Comparison of ENCODE assay signal across 8 cellular contexts in the genomic region with DNA sequence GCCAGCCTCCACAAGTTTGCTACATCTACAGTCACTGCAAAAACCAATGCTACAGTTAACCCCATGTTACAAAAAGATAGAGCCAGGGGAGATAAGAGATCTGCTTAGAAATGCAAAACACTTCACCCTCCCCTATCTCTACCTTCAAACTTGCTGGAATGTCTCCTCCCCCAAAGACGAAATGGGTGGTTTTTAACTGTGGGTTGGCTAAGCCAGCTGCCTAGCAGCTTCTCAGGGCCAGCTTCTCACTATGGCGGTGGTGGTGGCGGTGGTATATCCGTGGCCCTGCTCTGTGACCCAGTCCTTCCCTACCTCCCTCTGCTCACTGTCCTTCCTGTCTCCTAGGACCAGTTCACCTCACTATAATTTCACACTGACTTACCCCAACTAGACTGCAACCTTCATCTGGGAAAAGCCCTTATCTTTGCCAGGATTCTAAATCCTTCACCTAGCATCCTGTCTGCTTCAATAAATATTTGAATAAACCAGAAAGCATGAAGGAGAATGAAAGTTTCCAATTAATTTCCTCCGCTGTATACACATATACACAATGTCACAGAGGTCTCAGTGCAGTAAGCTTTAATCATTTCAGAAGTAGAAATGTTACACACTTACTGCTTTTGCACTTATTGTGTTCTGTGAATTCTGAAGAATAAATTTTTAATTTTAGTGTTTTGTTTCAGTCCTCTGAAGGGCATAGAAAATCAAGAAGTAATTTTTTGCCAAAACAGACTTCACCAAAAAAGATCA. TPM values are rescaled to one million over a fixed set of nuclear protein-coding genes. Genes with fewer than 3 reads are reported as not detected.
DNase-seq lines count a peak whose midpoint lies in the region; ATAC-seq and TF ChIP-seq lines count a peak whose summit lies in the region.

No MANE protein-coding gene starts in this region.

- H3K4me1 ChIP-seq in Caco-2 = peaks cover 12% of the 10 kb centered on the region

- intact Hi-C loops in Caco-2 (cut with micrococcal nuclease; ENCODE audit: unreplicated experiment) = loop anchor here (5.0 kb wide), 2 partner anchors 46 to 84 kb away; a partner anchor contains a TSS
- intact Hi-C loops in activated T-helper 2 cell treated with anti-CD3 and anti-CD28 coated beads, Interferon-gamma antibody, Interleukin-2, Interleukin-4, amounts not matched to agents 10 μg/mL and 5 μg/mL and 100 μg/mL, durations not matched to agents 14 hours and 24 hours and 36 hours (cut with micrococcal nuclease) = loop anchor here (1.0 to 2.0 kb wide), 5 partner anchors 30 to 94 kb away; a partner anchor contains a TSS

- TSS peak; percentile 61 for BruUV-seq in Caco-2 (replicated peaks; lab: Mats Ljungman, UMichigan)

- H3K4me3 ChIP-seq in Caco-2 (ENCODE audit: low read depth, low read length) = no peak overlapping the region

- H3K27me3 Mint-ChIP-seq in Caco-2 (ENCODE audit: insufficient read depth, unreplicated experiment) (no peaks in the 10 kb centered on the region), IgD-negative memory B cell (no peaks in the 10 kb centered on the region)
- no peaks in the 10 kb centered on the region for H3K27me3 Mint-ChIP-seq in activated T-helper 2 cell treated with anti-CD3 and anti-CD28 coated beads, Interferon-gamma antibody, Interleukin-2, Interleukin-4, amounts not matched to agents 10 μg/mL and 5 μg/mL and 100 μg/mL, durations not matched to agents 14 hours and 24 hours and 36 hours (ENCODE audit: low read depth)
- H3K27me3 Mint-ChIP-seq in stimulated activated memory B cell treated with anti-CD40 and anti-IgM and Interleukin-4, amounts not matched to agents 10 μg/mL and 1 μg/mL and 100 μg/mL, for 72 hours = no peaks in the 10 kb centered on the region

- H3K4me1 Mint-ChIP-seq in Caco-2 (ENCODE audit: low read depth, unreplicated experiment) (peaks cover 12% of the 10 kb centered on the region), IgD-negative memory B cell (peaks cover 21 to 44% (median 25%) of the 10 kb centered on the region in 3 donors)
- peaks cover 48% of the 10 kb centered on the region for H3K4me1 Mint-ChIP-seq in activated T-helper 2 cell treated with anti-CD3 and anti-CD28 coated beads, Interferon-gamma antibody, Interleukin-2, Interleukin-4, amounts not matched to agents 10 μg/mL and 5 μg/mL and 100 μg/mL, durations not matched to agents 14 hours and 24 hours and 36 hours (ENCODE audit: low read depth)
- H3K4me1 Mint-ChIP-seq in stimulated activated memory B cell treated with anti-CD40 and anti-IgM and Interleukin-4, amounts not matched to agents 10 μg/mL and 1 μg/mL and 100 μg/mL, for 72 hours = peaks cover 44% of the 10 kb centered on the region

- peak; percentile 52 to 63 for DNase-seq in Caco-2
- DNase-seq in activated T-helper 2 cell treated with anti-CD3 and anti-CD28 coated beads, Interferon-gamma antibody, Interleukin-2, Interleukin-4, amounts not matched to agents 10 μg/mL and 5 μg/mL and 100 μg/mL, durations not matched to agents 14 hours and 24 hours and 36 hours (ENCODE audit: low spot score) = peak; percentile 59
- DNase-seq in NCI-H345 treated with DMSO at 0.1 percent for 48 hours (lab: John Stamatoyannopoulos, UW; ENCODE audit: unreplicated experiment) = no peak
- DNase-seq in NCI-H1436 (lab: John Stamatoyannopoulos, UW) = no peak

- H3K9me3 ChIP-seq in Caco-2 = no peaks in the 10 kb centered on the region

- no peaks in the 10 kb centered on the region for H3K9me3 Mint-ChIP-seq in Caco-2 (ENCODE audit: unreplicated experiment)
- peaks cover 0 to 1% (median 0%) of the 10 kb centered on the region in 3 donors for H3K9me3 Mint-ChIP-seq in IgD-negative memory B cell
- H3K9me3 Mint-ChIP-seq in activated T-helper 2 cell treated with anti-CD3 and anti-CD28 coated beads, Interferon-gamma antibody, Interleukin-2, Interleukin-4, amounts not matched to agents 10 μg/mL and 5 μg/mL and 100 μg/mL, durations not matched to agents 14 hours and 24 hours and 36 hours = peaks cover 11% of the 10 kb centered on the region
- H3K9me3 Mint-ChIP-seq in stimulated activated memory B cell treated with anti-CD40 and anti-IgM and Interleukin-4, amounts not matched to agents 10 μg/mL and 1 μg/mL and 100 μg/mL, for 72 hours = peaks cover 3% of the 10 kb centered on the region

- POLR2A ChIA-PET in Caco-2 (lab: Charles Lee) = interaction anchor here (1.5 kb wide), 1 partner anchor 13 kb away, joined by 4 read pairs; no protein-coding TSS in a partner anchor

- peak overlapping the region; percentile 57 for H3K27ac Mint-ChIP-seq in Caco-2 (ENCODE audit: unreplicated experiment)
- H3K27ac Mint-ChIP-seq in IgD-negative memory B cell = peak overlapping the region; percentile 3 to 71 (median 21)
- H3K27ac Mint-ChIP-seq in activated T-helper 2 cell treated with anti-CD3 and anti-CD28 coated beads, Interferon-gamma antibody, Interleukin-2, Interleukin-4, amounts not matched to agents 10 μg/mL and 5 μg/mL and 100 μg/mL, durations not matched to agents 14 hours and 24 hours and 36 hours = peak overlapping the region; percentile 94
- peak overlapping the region; percentile 91 for H3K27ac Mint-ChIP-seq in stimulated activated memory B cell treated with anti-CD40 and anti-IgM and Interleukin-4, amounts not matched to agents 10 μg/mL and 1 μg/mL and 100 μg/mL, for 72 hours

- H3K36me3 Mint-ChIP-seq in Caco-2 (ENCODE audit: insufficient read depth, unreplicated experiment) = peaks cover 6% of the 10 kb centered on the region
- peaks cover 2% of the 10 kb centered on the region for H3K36me3 Mint-ChIP-seq in IgD-negative memory B cell
- H3K36me3 Mint-ChIP-seq in activated T-helper 2 cell treated with anti-CD3 and anti-CD28 coated beads, Interferon-gamma antibody, Interleukin-2, Interleukin-4, amounts not matched to agents 10 μg/mL and 5 μg/mL and 100 μg/mL, durations not matched to agents 14 hours and 24 hours and 36 hours (ENCODE audit: low read depth) = peaks cover 30% of the 10 kb centered on the region
- H3K36me3 Mint-ChIP-seq in stimulated activated memory B cell treated with anti-CD40 and anti-IgM and Interleukin-4, amounts not matched to agents 10 μg/mL and 1 μg/mL and 100 μg/mL, for 72 hours = peaks cover 7% of the 10 kb centered on the region

- peak overlapping the region; percentile 36 for H3K4me3 Mint-ChIP-seq in Caco-2 (ENCODE audit: unreplicated experiment)
- H3K4me3 Mint-ChIP-seq in IgD-negative memory B cell = peak overlapping the region; percentile 18 to 82 (median 64)
- peak overlapping the region; percentile 68 for H3K4me3 Mint-ChIP-seq in activated T-helper 2 cell treated with anti-CD3 and anti-CD28 coated beads, Interferon-gamma antibody, Interleukin-2, Interleukin-4, amounts not matched to agents 10 μg/mL and 5 μg/mL and 100 μg/mL, durations not matched to agents 14 hours and 24 hours and 36 hours (ENCODE audit: low read depth)
- H3K4me3 Mint-ChIP-seq in stimulated activated memory B cell treated with anti-CD40 and anti-IgM and Interleukin-4, amounts not matched to agents 10 μg/mL and 1 μg/mL and 100 μg/mL, for 72 hours = peak overlapping the region; percentile 41

- H3K36me3 ChIP-seq in Caco-2 (ENCODE audit: control insufficient read depth, insufficient read depth, low read length) = no peaks in the 10 kb centered on the region

- peak; percentile 56 for ATAC-seq in GM21515 (IDR thresholded peaks at IDR 0.05; ENCODE audit: unreplicated experiment)
- peak; percentile 73 for ATAC-seq in stimulated activated memory B cell treated with anti-CD40 and anti-IgM and Interleukin-4, amounts not matched to agents 10 μg/mL and 1 μg/mL and 100 μg/mL, for 72 hours
- ATAC-seq in HG02973 (IDR thresholded peaks at IDR 0.05; ENCODE audit: unreplicated experiment) = no peak

- CTCF ChIA-PET in Caco-2 (lab: Charles Lee) = interaction anchor here (0.6 kb wide), 1 partner anchor 964 kb away, joined by 3 read pairs; no protein-coding TSS in a partner anchor

- H3K27me3 ChIP-seq in Caco-2 (replicated peaks; ENCODE audit: control insufficient read depth, insufficient read depth, low read length) = no peaks in the 10 kb centered on the region

- no peak for TF ChIP-seq CTCF in Caco-2 (IDR thresholded peaks at IDR 0.05; ENCODE audit: insufficient read depth in 1 of 2, low read depth in 1 of 2, low read length in 1 of 2, severe bottlenecking in 1 of 2, unreplicated experiment in 1 of 2)

RNA-seq across cellular contexts. Expression of a gene that starts 46.3 kb away (rescaled TPM):
- total RNA-seq in Caco-2 (2022) = 49.1 and 61.5 TPM in 2 replicates
- 93.1 TPM for polyA plus RNA-seq in IgD-negative memory B cell
- total RNA-seq in activated T-helper 2 cell treated with anti-CD3 and anti-CD28 coated beads, Interferon-gamma antibody, Interleukin-2, Interleukin-4, amounts not matched to agents 10 μg/mL and 5 μg/mL and 100 μg/mL, durations not matched to agents 14 hours and 24 hours and 36 hours = 61.6 and 67.9 TPM in 2 replicates

Comparison
In these comparisons a context has a peak if more than half of its experiments do, and no peak if none do; other contexts are left out.
1. DNase-seq: peak in Caco-2 (2 of 2) and activated T-helper 2 cell treated with anti-CD3 and anti-CD28 coated beads, Interferon-gamma antibody, Interleukin-2, Interleukin-4, amounts not matched to agents 10 μg/mL and 5 μg/mL and 100 μg/mL, durations not matched to agents 14 hours and 24 hours and 36 hours (single experiment); none in NCI-H345 treated with DMSO at 0.1 percent for 48 hours (single experiment) and NCI-H1436 (single experiment).
2. H3K27ac Mint-ChIP-seq: peak in every context shown above with its lines; median percentile 94 in activated T-helper 2 cell treated with anti-CD3 and anti-CD28 coated beads, Interferon-gamma antibody, Interleukin-2, Interleukin-4, amounts not matched to agents 10 μg/mL and 5 μg/mL and 100 μg/mL, durations not matched to agents 14 hours and 24 hours and 36 hours; 91 in stimulated activated memory B cell treated with anti-CD40 and anti-IgM and Interleukin-4, amounts not matched to agents 10 μg/mL and 1 μg/mL and 100 μg/mL, for 72 hours; 57 in Caco-2; 21 in IgD-negative memory B cell.
3. Peak in every context shown above with its lines, with median percentiles within 50 percentile points of each other: H3K4me3 Mint-ChIP-seq.